In genomic region chr6:157891544-157892362, GRCh38 we compare ENCODE assay signal across 15 cellular contexts.
DNase-seq lines count a peak whose midpoint lies in the region; ATAC-seq and TF ChIP-seq lines count a peak whose summit lies in the region.
"Had no signal": no experiment of that assay in that cellular context is flagged by ENCODE, and none has a peak within 500 bp of the region (broad histone marks: within the 10 kb centered on the region; RNA-seq: fewer than 3 reads in every experiment).

No MANE protein-coding gene starts in this region.

- peak overlapping the region; percentile 10 for H3K23ac ChIP-seq in mesendoderm (ENCODE audit: low read length)

- H3K36me3 ChIP-seq in CD4-positive, CD25-positive, alpha-beta regulatory T cell (ENCODE audit: control insufficient read depth, insufficient read depth, low read length): peaks cover 5% of the 10 kb centered on the region
- peaks cover 0 to 27% of the 10 kb centered on the region in 2 experiments; a peak in 2 of 3 replicates for H3K36me3 ChIP-seq in HEK293 (ENCODE audit: control insufficient read depth in 2 of 2, insufficient read depth in 1 of 2, low read length in 2 of 2)
- H3K36me3 ChIP-seq in mesendoderm (ENCODE audit: control insufficient read depth, insufficient read depth, low read length): peaks cover 2% of the 10 kb centered on the region

- no peak overlapping the region for H2BK120ac ChIP-seq in mesendoderm (ENCODE audit: low read depth, low read length)

- no peak overlapping the region for H2BK5ac ChIP-seq in mesendoderm (ENCODE audit: low read length)

- no peak overlapping the region for H3K4ac ChIP-seq in mesendoderm (ENCODE audit: low read depth, low read length)

- no peak overlapping the region for H4K5ac ChIP-seq in mesendoderm (ENCODE audit: low read length)

- POLR2A ChIA-PET in HEK293 (lab: Yijun Ruan, JAX): no interaction called here

- H3K4me2 ChIP-seq in mesendoderm (ENCODE audit: low read length): no peak overlapping the region
- H3K4me2 ChIP-seq: BLaER1 treated with 17β-estradiol and CSF1 and Interleukin-3, amounts not matched to agents 10 nM and 100 nM had no signal

- CTCF ChIA-PET in HEK293 (lab: Yijun Ruan, JAX): interaction anchor here (0.6 to 2.2 kb wide), 6 partner anchors 16 to 305 kb away, joined by 3 to 10 read pairs (median 3); no protein-coding TSS in a partner anchor

- H3K9me3 ChIP-seq in CD4-positive, CD25-positive, alpha-beta regulatory T cell (ENCODE audit: control insufficient read depth in 2 of 2, low read length in 2 of 2): no peaks in the 10 kb centered on the region
- H3K9me3 ChIP-seq in HEK293 (ENCODE audit: control insufficient read depth, insufficient read depth, low read depth, low read length): no peaks in the 10 kb centered on the region
- H3K9me3 ChIP-seq: BLaER1 treated with 17β-estradiol and CSF1 and Interleukin-3, amounts not matched to agents 10 nM and 100 nM; heart left ventricle had no signal

- no peak overlapping the region for H3K27ac ChIP-seq in CD4-positive, CD25-positive, alpha-beta regulatory T cell (ENCODE audit: insufficient read depth, low read length, poor library complexity, severe bottlenecking)
- H3K27ac ChIP-seq in HEK293 (ENCODE audit: extremely low read depth, low read depth, low read length) (no peak overlapping the region), mesendoderm (ENCODE audit: low read depth, low read length) (no peak overlapping the region)
- H3K27ac ChIP-seq: BLaER1 treated with 17β-estradiol and CSF1 and Interleukin-3, amounts not matched to agents 10 nM and 100 nM; epithelial cell of prostate; heart left ventricle had no signal

- no peaks in the 10 kb centered on the region for H3K9me3 Mint-ChIP-seq in CD4-positive, CD25-positive, alpha-beta regulatory T cell
- no peaks in the 10 kb centered on the region for H3K9me3 Mint-ChIP-seq in activated naive CD8-positive, alpha-beta T cell (ENCODE audit: low read depth)
- H3K9me3 Mint-ChIP-seq: activated B cell treated with CpG ODN at 0.5 μM for 24 hours had no signal

- TF ChIP-seq CTCF in HEK293 (tag by site-specific recombination; IDR thresholded peaks at IDR 0.05): no peak

- H3K4me1 Mint-ChIP-seq in CD4-positive, CD25-positive, alpha-beta regulatory T cell: peaks cover 24 to 63% (median 44%) of the 10 kb centered on the region in 4 donors
- peaks cover 61% of the 10 kb centered on the region for H3K4me1 Mint-ChIP-seq in activated naive CD8-positive, alpha-beta T cell (ENCODE audit: low read depth)

- WGBS in mesendoderm (ENCODE audit: extremely low coverage, insufficient coverage, low lambda C conversion rate): no CpG with 5 or more reads among the region's 9 CpGs

- H3K18ac ChIP-seq in mesendoderm (ENCODE audit: low read length): no peak overlapping the region

- H4K8ac ChIP-seq in mesendoderm (ENCODE audit: low read depth, low read length): no peak overlapping the region

- peak overlapping the region; percentile 63 to 97 (median 95) for H3K27ac Mint-ChIP-seq in CD4-positive, CD25-positive, alpha-beta regulatory T cell
- peak overlapping the region; percentile 29 for H3K27ac Mint-ChIP-seq in activated naive CD8-positive, alpha-beta T cell
- H3K27ac Mint-ChIP-seq: activated B cell treated with CpG ODN at 0.5 μM for 24 hours had no signal

- no peak overlapping the region for H3K56ac ChIP-seq in mesendoderm (ENCODE audit: low read length)

- DNase-seq in CD4-positive, CD25-positive, alpha-beta regulatory T cell: no peak
- DNase-seq in mesendoderm (peak; percentile 53), iPS-NIHi11 (ENCODE audit: low spot score) (no peak)
- DNase-seq in activated CD8-positive, alpha-beta memory T cell treated with anti-CD3 and anti-CD28 coated beads for 24 hours: no peak
- DNase-seq: activated B cell treated with CpG ODN at 0.5 μM for 24 hours; heart left ventricle; NCI-H1105; retina; stimulated activated CD4-positive, alpha-beta T cell treated with anti-CD3 and anti-CD28 coated beads, Interleukin-2, amount 100 ng/mL, for 24 hours had no signal

- no peaks in the 10 kb centered on the region for H3K27me3 ChIP-seq in CD4-positive, CD25-positive, alpha-beta regulatory T cell (ENCODE audit: control insufficient read depth, insufficient read depth, low read length)
- H3K27me3 ChIP-seq in mesendoderm (ENCODE audit: insufficient read depth, low read length, poor library complexity): no peaks in the 10 kb centered on the region
- H3K27me3 ChIP-seq: BLaER1 treated with 17β-estradiol and CSF1 and Interleukin-3, amounts not matched to agents 10 nM and 100 nM; heart left ventricle had no signal

- no peak overlapping the region for H2BK15ac ChIP-seq in mesendoderm (replicated peaks; ENCODE audit: low read depth)

- H3K36me3 Mint-ChIP-seq in CD4-positive, CD25-positive, alpha-beta regulatory T cell: peaks cover 39% of the 10 kb centered on the region
- H3K36me3 Mint-ChIP-seq in activated naive CD8-positive, alpha-beta T cell: peaks cover 37% of the 10 kb centered on the region

- H3K9ac ChIP-seq in mesendoderm (ENCODE audit: low read length): no peak overlapping the region
- H3K9ac ChIP-seq: BLaER1 treated with 17β-estradiol and CSF1 and Interleukin-3, amounts not matched to agents 10 nM and 100 nM had no signal

- no peak for ATAC-seq in CD4-positive, CD25-positive, alpha-beta regulatory T cell (ENCODE audit: low read depth in 2 of 2)
- no peak for ATAC-seq in HG02840 (IDR thresholded peaks at IDR 0.05; ENCODE audit: low FRiP score, unreplicated experiment)
- no peak for ATAC-seq in HG03521 (IDR thresholded peaks at IDR 0.05; ENCODE audit: unreplicated experiment)

- H3K4me3 ChIP-seq in CD4-positive, CD25-positive, alpha-beta regulatory T cell (ENCODE audit: low read depth, low read length): no peak overlapping the region
- H3K4me3 ChIP-seq in HEK293 (ENCODE audit: low read depth, low read length) (no peak overlapping the region), mesendoderm (ENCODE audit: low read length) (no peak overlapping the region)
- H3K4me3 ChIP-seq: BLaER1 treated with 17β-estradiol and CSF1 and Interleukin-3, amounts not matched to agents 10 nM and 100 nM; heart left ventricle had no signal

- H3K4me3 Mint-ChIP-seq in CD4-positive, CD25-positive, alpha-beta regulatory T cell: peak overlapping the region; percentile 5 to 81 (median 12)
- H3K4me3 Mint-ChIP-seq in activated naive CD8-positive, alpha-beta T cell: peak overlapping the region; percentile 35
- H3K4me3 Mint-ChIP-seq: activated B cell treated with CpG ODN at 0.5 μM for 24 hours had no signal

- H3K79me2 ChIP-seq in mesendoderm (ENCODE audit: control insufficient read depth, insufficient read depth, low read length): no peaks in the 10 kb centered on the region

- H3K4me1 ChIP-seq in CD4-positive, CD25-positive, alpha-beta regulatory T cell (ENCODE audit: control insufficient read depth, insufficient read depth, low read length, poor library complexity, severe bottlenecking): peaks cover 20% of the 10 kb centered on the region
- no peaks in the 10 kb centered on the region for H3K4me1 ChIP-seq in HEK293 (ENCODE audit: control insufficient read depth, insufficient read depth, low read length)
- peaks cover 9% of the 10 kb centered on the region for H3K4me1 ChIP-seq in mesendoderm (ENCODE audit: control insufficient read depth, low read depth, low read length)

- no peak overlapping the region for H2AK5ac ChIP-seq in mesendoderm (ENCODE audit: low read length)

- H3K79me1 ChIP-seq in mesendoderm (ENCODE audit: low read length): peaks cover 9% of the 10 kb centered on the region

- no peaks in the 10 kb centered on the region for H3K27me3 Mint-ChIP-seq in CD4-positive, CD25-positive, alpha-beta regulatory T cell
- no peaks in the 10 kb centered on the region for H3K27me3 Mint-ChIP-seq in activated naive CD8-positive, alpha-beta T cell
- H3K27me3 Mint-ChIP-seq: activated B cell treated with CpG ODN at 0.5 μM for 24 hours had no signal

TF ChIP-seq in HEK293, 187 proteins besides CTCF, POLR2A, EP300 and RAD21:
- TF ChIP-seq ZNF792 (tag by site-specific recombination; IDR thresholded peaks at IDR 0.05) (no peak), PRDM1 (tag by site-specific recombination; IDR thresholded peaks at IDR 0.05) (peak; percentile 87)
